8 cellular contexts compared by ENCODE assay signal in genomic region chr2:89784960-89785359, GRCh38.
"Had no signal": no experiment of that assay in that cellular context is flagged by ENCODE, and none has a peak within 500 bp of the region (broad histone marks: within the 10 kb centered on the region; RNA-seq: fewer than 3 reads in every experiment).

No MANE protein-coding gene starts in this region.

- H3K27ac Mint-ChIP-seq: GM23338, HFFc6 had no signal

- H3K4me3 ChIP-seq: GM23338, HAP-1, K562 had no signal

- H3K4me1 ChIP-seq: HAP-1 had no signal

- H3K27ac ChIP-seq: HL-60 had no signal

- H3K36me3 ChIP-seq: HAP-1 had no signal

- H3K4me3 Mint-ChIP-seq: GM23338, HFFc6 had no signal

- H3K4me1 Mint-ChIP-seq: GM23338 had no signal

- DNase-seq: H7, HFFc6, IMR-90, KG1 had no signal
